In genomic region chr13:21674271-21675009, GRCh38 we compare ENCODE assay signal across 8 cellular contexts. TPM values are rescaled to one million over a fixed set of nuclear protein-coding genes. Genes with fewer than 3 reads are reported as not detected.
DNase-seq lines count a peak whose midpoint lies in the region; ATAC-seq and TF ChIP-seq lines count a peak whose summit lies in the region.

No MANE protein-coding gene starts in this region.

- peak overlapping the region in 5 of 7 donors; percentile 74 to 89 (median 86) for H3K27ac Mint-ChIP-seq in CD4-positive, alpha-beta memory T cell
- H3K27ac Mint-ChIP-seq in activated T-cell treated with anti-CD3 and anti-CD28 coated beads, Interleukin-2, amount 50 U/mL, for 72 hours = no peak overlapping the region
- peak overlapping the region; percentile 85 for H3K27ac Mint-ChIP-seq in glutamatergic neuron (ENCODE audit: unreplicated experiment)

- intact Hi-C loops in CD4-positive, alpha-beta memory T cell (cut with micrococcal nuclease) = loop anchor here (5.0 to 10.0 kb wide), 4 partner anchors 217 to 1703 kb away; partner anchors contain the start of genes MRPL57, SKA3 and ZDHHC20
- intact Hi-C loops in psoas muscle (cut with DNase I) = no loop called here

- peaks cover 24 to 54% (median 34%) of the 10 kb centered on the region in 4 donors for H3K4me1 Mint-ChIP-seq in CD4-positive, alpha-beta memory T cell
- peaks cover 34% of the 10 kb centered on the region for H3K4me1 Mint-ChIP-seq in activated T-cell treated with anti-CD3 and anti-CD28 coated beads, Interleukin-2, amount 50 U/mL, for 72 hours (ENCODE audit: low read depth)
- peaks cover 25% of the 10 kb centered on the region for H3K4me1 Mint-ChIP-seq in glutamatergic neuron (ENCODE audit: low read depth, unreplicated experiment)

- H2AFZ ChIP-seq in KMS-11 (ENCODE audit: low read depth) = peak overlapping the region; percentile 57

- H3K9me3 Mint-ChIP-seq in CD4-positive, alpha-beta memory T cell = peaks cover 0 to 2% (median 0%) of the 10 kb centered on the region in 8 donors
- no peaks in the 10 kb centered on the region for H3K9me3 Mint-ChIP-seq in activated T-cell treated with anti-CD3 and anti-CD28 coated beads, Interleukin-2, amount 50 U/mL, for 72 hours
- H3K9me3 Mint-ChIP-seq in glutamatergic neuron (ENCODE audit: unreplicated experiment) = peaks cover 23% of the 10 kb centered on the region

- H3K4me3 Mint-ChIP-seq in CD4-positive, alpha-beta memory T cell = peak overlapping the region; percentile 86 to 96 (median 92)
- peak overlapping the region; percentile 88 for H3K4me3 Mint-ChIP-seq in activated T-cell treated with anti-CD3 and anti-CD28 coated beads, Interleukin-2, amount 50 U/mL, for 72 hours
- peak overlapping the region; percentile 95 for H3K4me3 Mint-ChIP-seq in glutamatergic neuron (ENCODE audit: unreplicated experiment)

- POLR2A ChIA-PET in CD4-positive, alpha-beta memory T cell (lab: Charles Lee; ENCODE audit: partially characterized antibody) = interaction anchor here (0.6 to 6.9 kb wide), 3 partner anchors 35 to 167 kb away, joined by 3 to 77 read pairs (median 4); partner anchors contain the start of gene MICU2

- H4K20me1 ChIP-seq in KMS-11 (ENCODE audit: insufficient read depth) = no peaks in the 10 kb centered on the region

- peak overlapping the region; percentile 55; the same call in 1 of the 2 replicates for H3K9ac ChIP-seq in KMS-11

- DNase-seq in CD4-positive, alpha-beta memory T cell = peak in 4 of 5 donors; percentile 12 to 19 (median 18)
- peak; percentile 49 to 54 for DNase-seq in activated T-cell treated with anti-CD3 and anti-CD28 coated beads, Interleukin-2, amount 50 U/mL, for 72 hours
- DNase-seq in glutamatergic neuron (peak; percentile 64), psoas muscle (peak; percentile 24 to 53)
- DNase-seq in NK-92 treated with Interleukin-12 subunit alpha and Interleukin-12 subunit beta, amount 100 ng/mL, for 24 hours (lab: John Stamatoyannopoulos, UW) = no peak

- TF ChIP-seq CTCF in KMS-11 (conservative IDR thresholded peaks at IDR 0.05; ENCODE audit: low read depth, low read length) (no peak), glutamatergic neuron (IDR thresholded peaks at IDR 0.05; ENCODE audit: partially characterized antibody, unreplicated experiment) (no peak), psoas muscle (IDR thresholded peaks at IDR 0.05) (no peak)

- H3K4me1 ChIP-seq in CD4-positive, alpha-beta memory T cell (ENCODE audit: insufficient read depth, low read length) = peaks cover 36% of the 10 kb centered on the region
- H3K4me1 ChIP-seq in KMS-11 (ENCODE audit: low read depth, poor library complexity, severe bottlenecking) (peaks cover 28% of the 10 kb centered on the region), psoas muscle (peaks cover 12% of the 10 kb centered on the region)

- no peak for ATAC-seq in activated T-cell treated with anti-CD3 and anti-CD28 coated beads, Interleukin-2, amount 50 U/mL, for 72 hours (replicated peaks in 1 of 2)
- ATAC-seq in psoas muscle (no peak), HG03378 (IDR thresholded peaks at IDR 0.05; ENCODE audit: unreplicated experiment) (no peak), GM21723 (IDR thresholded peaks at IDR 0.05; ENCODE audit: unreplicated experiment) (no peak)

- peaks cover 6 to 8% of the 10 kb centered on the region in 2 donors for H3K27me3 Mint-ChIP-seq in CD4-positive, alpha-beta memory T cell
- H3K27me3 Mint-ChIP-seq in activated T-cell treated with anti-CD3 and anti-CD28 coated beads, Interleukin-2, amount 50 U/mL, for 72 hours (ENCODE audit: low read depth) = peaks cover 47% of the 10 kb centered on the region
- H3K27me3 Mint-ChIP-seq in glutamatergic neuron (ENCODE audit: unreplicated experiment) = peaks cover 19% of the 10 kb centered on the region

- peaks cover 30% of the 10 kb centered on the region for H3K27me3 ChIP-seq in CD4-positive, alpha-beta memory T cell (ENCODE audit: insufficient read depth, low read length)
- H3K27me3 ChIP-seq in KMS-11 (ENCODE audit: insufficient read depth, low read depth) = peaks cover 9% of the 10 kb centered on the region; the same call in 1 of the 2 replicates
- peaks cover 0 to 49% (median 8%) of the 10 kb centered on the region in 3 donors for H3K27me3 ChIP-seq in psoas muscle (ENCODE audit: insufficient read depth in 3 of 3, low read length in 2 of 3)

- no peak overlapping the region for H3K27ac ChIP-seq in CD4-positive, alpha-beta memory T cell (ENCODE audit: low read depth, low read length)
- H3K27ac ChIP-seq in KMS-11 (no peak overlapping the region), psoas muscle (peak overlapping the region; percentile 75)

- H3K9me3 ChIP-seq in CD4-positive, alpha-beta memory T cell (ENCODE audit: control insufficient read depth in 1 of 2, low read length in 2 of 2) = no peaks in the 10 kb centered on the region
- H3K9me3 ChIP-seq in psoas muscle = no peaks in the 10 kb centered on the region

- H3K4me3 ChIP-seq in CD4-positive, alpha-beta memory T cell (ENCODE audit: low read length in 2 of 2) = peak overlapping the region; percentile 61 to 65
- H3K4me3 ChIP-seq in KMS-11 (IDR thresholded peaks at IDR 0.05; ENCODE audit: insufficient read depth, low read depth, low read length) = no peak overlapping the region
- peak overlapping the region; percentile 79 for H3K4me3 ChIP-seq in psoas muscle

- peaks cover 0 to 15% of the 10 kb centered on the region in 2 donors for H3K36me3 Mint-ChIP-seq in CD4-positive, alpha-beta memory T cell
- no peaks in the 10 kb centered on the region for H3K36me3 Mint-ChIP-seq in activated T-cell treated with anti-CD3 and anti-CD28 coated beads, Interleukin-2, amount 50 U/mL, for 72 hours (ENCODE audit: insufficient read depth in 2 of 2)
- peaks cover 7% of the 10 kb centered on the region for H3K36me3 Mint-ChIP-seq in glutamatergic neuron (ENCODE audit: unreplicated experiment)

- H3K36me3 ChIP-seq in CD4-positive, alpha-beta memory T cell (ENCODE audit: insufficient read depth, low read length) = no peaks in the 10 kb centered on the region
- no peaks in the 10 kb centered on the region for H3K36me3 ChIP-seq in KMS-11 (ENCODE audit: insufficient read depth)
- H3K36me3 ChIP-seq in psoas muscle (ENCODE audit: insufficient read depth in 1 of 2, low read depth in 1 of 2) = no peaks in the 10 kb centered on the region

- CTCF ChIA-PET in CD4-positive, alpha-beta memory T cell (lab: Charles Lee; ENCODE audit: partially characterized antibody) = interaction anchor here (0.7 to 8.2 kb wide), 6 partner anchors 10 to 678 kb away, joined by 3 to 86 read pairs (median 4); partner anchors contain the start of gene MICU2

- H3K79me2 ChIP-seq in KMS-11 (ENCODE audit: insufficient read depth, low read depth) = no peaks in the 10 kb centered on the region

- peak overlapping the region; percentile 36; the same call in 1 of the 2 replicates for H3K4me2 ChIP-seq in KMS-11

- 1% methylated on average over 39 to 60 of the region's 61 CpGs for WGBS in psoas muscle, 3 donors

RNA-seq across cellular contexts. Expression of gene FGF9, which starts 3.6 kb away (rescaled TPM):
- 1 to 10 TPM; 6.5 to 7.3 TPM for total RNA-seq in CD4-positive, alpha-beta memory T cell
- polyA plus RNA-seq in CD4-positive, alpha-beta memory T cell = 1 to 10 TPM; 2.1 to 2.5 TPM
- under 1 TPM; 0.46 to 0.67 TPM for total RNA-seq in activated T-cell treated with anti-CD3 and anti-CD28 coated beads, Interleukin-2, amount 50 U/mL, for 72 hours
- total RNA-seq in glutamatergic neuron (ENCODE audit: unreplicated experiment) (19.5 TPM), psoas muscle (1 to 10 TPM; 1.2 to 1.7 (median 1.6) TPM)
- polyA plus RNA-seq in psoas muscle = under 1 TPM; 0.69 to 1.00 (median 0.72) TPM
